11 cellular contexts compared by ENCODE assay signal in genomic region chr2:54979645-54980044, GRCh38.
DNase-seq lines count a peak whose midpoint lies in the region; ATAC-seq and TF ChIP-seq lines count a peak whose summit lies in the region.
"Had no signal": no experiment of that assay in that cellular context is flagged by ENCODE, and none has a peak within 500 bp of the region (broad histone marks: within the 10 kb centered on the region; RNA-seq: fewer than 3 reads in every experiment).

No MANE protein-coding gene starts in this region.

- H3K9me3 ChIP-seq in Karpas-422 (ENCODE audit: low read length) = no peaks in the 10 kb centered on the region

- no peak overlapping the region for H2AFZ ChIP-seq in Karpas-422 (ENCODE audit: low read length)

- no peak overlapping the region for H3K4me3 Mint-ChIP-seq in CD14-positive monocyte
- H3K4me3 Mint-ChIP-seq in natural killer cell treated with Interleukin-12 subunit alpha and Interleukin-12 subunit beta and Interleukin-15 and Interleukin-18, amount 100 ng/mL, for 72 hours = no peak overlapping the region
- H3K4me3 Mint-ChIP-seq in activated CD8-positive, alpha-beta T cell treated with anti-CD3 and anti-CD28 coated beads for 36 hours = no peak overlapping the region
- H3K4me3 Mint-ChIP-seq: CD8-positive, alpha-beta T cell had no signal

- H3K27ac Mint-ChIP-seq in CD14-positive monocyte = peak overlapping the region in 4 of 7 donors; percentile 10 to 69 (median 39)
- peak overlapping the region; percentile 24 to 88 for H3K27ac Mint-ChIP-seq in natural killer cell treated with Interleukin-12 subunit alpha and Interleukin-12 subunit beta and Interleukin-15 and Interleukin-18, amount 100 ng/mL, for 72 hours
- H3K27ac Mint-ChIP-seq in activated CD8-positive, alpha-beta T cell treated with anti-CD3 and anti-CD28 coated beads for 36 hours = no peak overlapping the region
- H3K27ac Mint-ChIP-seq: CD8-positive, alpha-beta T cell had no signal

- no peaks in the 10 kb centered on the region for H4K20me1 ChIP-seq in Karpas-422 (ENCODE audit: insufficient read depth, low read depth, low read length)

- ATAC-seq in natural killer cell treated with Interleukin-12 subunit alpha and Interleukin-12 subunit beta and Interleukin-15 and Interleukin-18, amount 100 ng/mL, for 72 hours = no peak
- ATAC-seq in GM21528 (IDR thresholded peaks at IDR 0.05; ENCODE audit: low FRiP score, unreplicated experiment) = no peak
- ATAC-seq in activated CD8-positive, alpha-beta T cell treated with anti-CD3 and anti-CD28 coated beads for 36 hours = no peak
- no peak for ATAC-seq in activated CD4-positive, CD25-positive, alpha-beta regulatory T cell treated with anti-CD3 and anti-CD28 coated beads, Interleukin-2, amount 50 U/mL, for 24 hours
- ATAC-seq: CD8-positive, alpha-beta T cell had no signal

- CTCF ChIA-PET in activated CD8-positive, alpha-beta T cell treated with anti-CD3 and anti-CD28 coated beads for 36 hours (lab: Charles Lee) = interaction anchor here (0.9 to 1.4 kb wide), 2 partner anchors 12 to 20 kb away, joined by 3 to 6 read pairs; no protein-coding TSS in a partner anchor

- H3K27me3 ChIP-seq in Karpas-422 (ENCODE audit: low read length) (no peaks in the 10 kb centered on the region), dorsolateral prefrontal cortex (no peaks in the 10 kb centered on the region)

- no peaks in the 10 kb centered on the region for H3K27me3 Mint-ChIP-seq in CD14-positive monocyte (ENCODE audit: low read depth in 3 of 3)
- H3K27me3 Mint-ChIP-seq in natural killer cell treated with Interleukin-12 subunit alpha and Interleukin-12 subunit beta and Interleukin-15 and Interleukin-18, amount 100 ng/mL, for 72 hours = no peaks in the 10 kb centered on the region
- no peaks in the 10 kb centered on the region for H3K27me3 Mint-ChIP-seq in activated CD8-positive, alpha-beta T cell treated with anti-CD3 and anti-CD28 coated beads for 36 hours

- H3K4me3 ChIP-seq in Karpas-422 (ENCODE audit: low read length) = no peak overlapping the region
- peak overlapping the region in 7 of 59 donors; percentile 0 to 20 (median 7) for H3K4me3 ChIP-seq in dorsolateral prefrontal cortex

- peaks cover 30% of the 10 kb centered on the region for H3K4me1 Mint-ChIP-seq in CD14-positive monocyte
- peaks cover 53 to 58% of the 10 kb centered on the region in 2 donors for H3K4me1 Mint-ChIP-seq in natural killer cell treated with Interleukin-12 subunit alpha and Interleukin-12 subunit beta and Interleukin-15 and Interleukin-18, amount 100 ng/mL, for 72 hours (ENCODE audit: low read depth in 2 of 2)
- H3K4me1 Mint-ChIP-seq in activated CD8-positive, alpha-beta T cell treated with anti-CD3 and anti-CD28 coated beads for 36 hours (ENCODE audit: low read depth) = peaks cover 46% of the 10 kb centered on the region

- H3K9me3 Mint-ChIP-seq in CD14-positive monocyte = no peaks in the 10 kb centered on the region
- H3K9me3 Mint-ChIP-seq in natural killer cell treated with Interleukin-12 subunit alpha and Interleukin-12 subunit beta and Interleukin-15 and Interleukin-18, amount 100 ng/mL, for 72 hours = no peaks in the 10 kb centered on the region
- no peaks in the 10 kb centered on the region for H3K9me3 Mint-ChIP-seq in activated CD8-positive, alpha-beta T cell treated with anti-CD3 and anti-CD28 coated beads for 36 hours
- H3K9me3 Mint-ChIP-seq: CD8-positive, alpha-beta T cell had no signal

- peaks cover 33% of the 10 kb centered on the region for H3K4me1 ChIP-seq in Karpas-422 (ENCODE audit: low read length)

- H3K79me2 ChIP-seq in Karpas-422 (ENCODE audit: low read length) = peaks cover 85% of the 10 kb centered on the region

- POLR2A ChIA-PET in activated CD8-positive, alpha-beta T cell treated with anti-CD3 and anti-CD28 coated beads for 36 hours (lab: Charles Lee) = no interaction called here

- H3K9ac ChIP-seq in Karpas-422 (ENCODE audit: low read length) = no peak overlapping the region

- intact Hi-C loops in CD14-positive monocyte (cut with micrococcal nuclease) = no loop called here
- intact Hi-C loops in dorsolateral prefrontal cortex (cut with DNase I) = no loop called here
- intact Hi-C loops in activated CD8-positive, alpha-beta T cell treated with anti-CD3 and anti-CD28 coated beads for 36 hours (cut with micrococcal nuclease) = loop anchor here (10.0 kb wide), 1 partner anchor 75 kb away; no protein-coding TSS in a partner anchor

- no peak overlapping the region for H3K4me2 ChIP-seq in Karpas-422 (ENCODE audit: low read depth, low read length, poor library complexity, severe bottlenecking)

- no peaks in the 10 kb centered on the region for H3K9me2 ChIP-seq in Karpas-422 (replicated peaks; ENCODE audit: insufficient read depth, low read length)

- H3K27ac ChIP-seq in Karpas-422 (ENCODE audit: low read length) (0 out of 2 replicates have a peak overlapping the region, but pooled peaks have one; percentile 4), dorsolateral prefrontal cortex (peak overlapping the region in 36 of 59 donors; percentile 2 to 63 (median 29))

- no peak for TF ChIP-seq CTCF in CD14-positive monocyte (IDR thresholded peaks at IDR 0.05)
- no peak for TF ChIP-seq CTCF in dorsolateral prefrontal cortex (IDR thresholded peaks at IDR 0.05 in 54 of 56, conservative IDR thresholded peaks at IDR 0.05 in 2 of 56; ENCODE audit: low read depth in 1 of 56, partially characterized antibody in 56 of 56)
- no peak for TF ChIP-seq CTCF in activated CD8-positive, alpha-beta T cell treated with anti-CD3 and anti-CD28 coated beads for 36 hours (IDR thresholded peaks at IDR 0.05)

- H3K36me3 Mint-ChIP-seq in CD14-positive monocyte = peaks cover 38 to 52% of the 10 kb centered on the region in 2 donors
- no peaks in the 10 kb centered on the region for H3K36me3 Mint-ChIP-seq in natural killer cell treated with Interleukin-12 subunit alpha and Interleukin-12 subunit beta and Interleukin-15 and Interleukin-18, amount 100 ng/mL, for 72 hours
- peaks cover 14% of the 10 kb centered on the region for H3K36me3 Mint-ChIP-seq in activated CD8-positive, alpha-beta T cell treated with anti-CD3 and anti-CD28 coated beads for 36 hours (ENCODE audit: low read depth)

- peaks cover 17% of the 10 kb centered on the region; the same call in 1 of the 2 replicates for H3K36me3 ChIP-seq in Karpas-422 (ENCODE audit: insufficient read depth, low read length)

- DNase-seq in CD14-positive monocyte (ENCODE audit: low spot score) (no peak), Karpas-422 (no peak), dorsolateral prefrontal cortex (no peak), GOT3 (lab: John Stamatoyannopoulos, UW) (no peak)
- no peak for DNase-seq in natural killer cell treated with Interleukin-12 subunit alpha and Interleukin-12 subunit beta and Interleukin-15 and Interleukin-18, amount 100 ng/mL, for 72 hours (ENCODE audit: low spot score)
- DNase-seq in activated CD8-positive, alpha-beta T cell treated with anti-CD3 and anti-CD28 coated beads for 36 hours = no peak
- DNase-seq: activated CD8-positive, alpha-beta memory T cell treated with anti-CD3 and anti-CD28 coated beads, Interleukin-2, amount 50 U/mL, for 48 hours; CD8-positive, alpha-beta T cell; NCI-H1694 treated with DMSO at 0.1 percent for 48 hours had no signal
